25 cellular contexts compared by ENCODE assay signal in the genomic region with DNA sequence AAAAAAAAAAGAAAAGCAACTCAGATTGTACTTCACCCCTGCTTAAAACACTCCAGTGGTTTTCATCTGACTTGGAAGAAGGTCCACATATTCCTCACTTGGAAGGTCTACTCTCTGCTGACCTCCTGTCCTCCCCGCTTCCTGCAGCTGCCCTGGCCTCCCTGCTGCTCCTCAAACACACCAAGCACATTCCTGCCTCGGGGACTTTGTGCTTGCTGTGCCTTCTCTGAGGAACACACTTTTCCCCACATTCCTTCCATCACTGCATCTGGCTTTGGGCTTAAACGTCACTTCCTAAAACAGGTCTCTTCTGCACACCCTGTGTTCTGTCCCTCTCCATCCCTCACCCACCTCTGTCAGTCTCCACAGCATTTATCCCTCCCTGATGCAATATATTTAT. TPM values are rescaled to one million over a fixed set of nuclear protein-coding genes. Genes with fewer than 3 reads are reported as not detected.
"Had no signal": no experiment of that assay in that cellular context is flagged by ENCODE, and none has a peak within 500 bp of the region (broad histone marks: within the 10 kb centered on the region; RNA-seq: fewer than 3 reads in every experiment).

No MANE protein-coding gene starts in this region.

- H3K9me3 ChIP-seq: SJCRH30 had no signal

- H3K4me3 ChIP-seq: SJCRH30 had no signal

- H3K4me1 ChIP-seq: SJCRH30 had no signal

- DNase-seq: IMR-90, Karpas-422, KG1, MM.1S, NCI-H1092 treated with DMSO at 0.1 percent for 48 hours, NCI-H1436, NCI-H1694, NCI-H187 treated with DMSO at 0.1 percent for 48 hours, NCI-H2029 treated with DMSO at 0.1 percent for 48 hours, NCI-H2171 treated with DMSO at 0.1 percent for 48 hours, NCI-H2227 treated with DMSO at 0.1 percent for 48 hours, NCI-H524, NCI-H526 treated with DMSO at 0.1 percent for 48 hours, NCI-H774, PC-3, SHP77 treated with DMSO at 0.1 percent for 48 hours, SJCRH30 had no signal

- H3K36me3 ChIP-seq: SJCRH30 had no signal

- ATAC-seq: HepG2, Panc1, PC-3, SK-N-SH treated with all-trans-retinoic acid at 6 μM for 48 hours had no signal

- H3K27ac ChIP-seq: RWPE1, SJCRH30 had no signal

RNA-seq across cellular contexts. Expression of gene PDYN, which starts 4.9 kb away (rescaled TPM):
- total RNA-seq: HepG2, HT1080, IMR-90, M059J, NCI-H460, OCI-LY7, PC-3, SJCRH30 had no signal
- polyA plus RNA-seq: HepG2, IMR-90 had no signal
